In genomic region chr13:40665754-40666057, GRCh38 we compare ENCODE assay signal across 8 cellular contexts. TPM values are rescaled to one million over a fixed set of nuclear protein-coding genes. Genes with fewer than 3 reads are reported as not detected.
A peak's percentile ranks its signal among the peaks of the same experiment; 100 is the strongest.
DNase-seq lines count a peak whose midpoint lies in the region; ATAC-seq and TF ChIP-seq lines count a peak whose summit lies in the region.

No MANE protein-coding gene starts in this region.

- peaks cover 13% of the 10 kb centered on the region for H3K4me1 ChIP-seq in cardiac muscle cell (ENCODE audit: low read depth)

- peaks cover 43% of the 10 kb centered on the region for H3K4me1 Mint-ChIP-seq in activated naive CD8-positive, alpha-beta T cell (ENCODE audit: low read depth)
- H3K4me1 Mint-ChIP-seq in immature natural killer cell, result peaks cover 35% of the 10 kb centered on the region in 2 donors
- peaks cover 45% of the 10 kb centered on the region for H3K4me1 Mint-ChIP-seq in stimulated activated memory B cell treated with anti-CD40 and anti-IgM and Interleukin-4, amounts not matched to agents 10 μg/mL and 1 μg/mL and 100 μg/mL, for 72 hours

- H3K27ac Mint-ChIP-seq in activated naive CD8-positive, alpha-beta T cell, result peak overlapping the region; percentile 93
- H3K27ac Mint-ChIP-seq in immature natural killer cell, result peak overlapping the region; percentile 81 to 94 (median 90)
- peak overlapping the region; percentile 95 for H3K27ac Mint-ChIP-seq in stimulated activated memory B cell treated with anti-CD40 and anti-IgM and Interleukin-4, amounts not matched to agents 10 μg/mL and 1 μg/mL and 100 μg/mL, for 72 hours

- H3K4me3 Mint-ChIP-seq in activated naive CD8-positive, alpha-beta T cell, result peak overlapping the region; percentile 90
- H3K4me3 Mint-ChIP-seq in immature natural killer cell, result peak overlapping the region; percentile 88 to 94 (median 91)
- peak overlapping the region; percentile 90 for H3K4me3 Mint-ChIP-seq in stimulated activated memory B cell treated with anti-CD40 and anti-IgM and Interleukin-4, amounts not matched to agents 10 μg/mL and 1 μg/mL and 100 μg/mL, for 72 hours

- H3K4me3 ChIP-seq in cardiac muscle cell, result peak overlapping the region; percentile 93

- H3K27me3 Mint-ChIP-seq in activated naive CD8-positive, alpha-beta T cell, result no peaks in the 10 kb centered on the region
- H3K27me3 Mint-ChIP-seq in immature natural killer cell (ENCODE audit: low read depth in 3 of 3), result peaks cover 10 to 19% (median 16%) of the 10 kb centered on the region in 3 donors
- H3K27me3 Mint-ChIP-seq in stimulated activated memory B cell treated with anti-CD40 and anti-IgM and Interleukin-4, amounts not matched to agents 10 μg/mL and 1 μg/mL and 100 μg/mL, for 72 hours, result no peaks in the 10 kb centered on the region

- H3K36me3 Mint-ChIP-seq in activated naive CD8-positive, alpha-beta T cell, result no peaks in the 10 kb centered on the region
- no peaks in the 10 kb centered on the region for H3K36me3 Mint-ChIP-seq in immature natural killer cell
- H3K36me3 Mint-ChIP-seq in stimulated activated memory B cell treated with anti-CD40 and anti-IgM and Interleukin-4, amounts not matched to agents 10 μg/mL and 1 μg/mL and 100 μg/mL, for 72 hours, result no peaks in the 10 kb centered on the region

- H3K36me3 ChIP-seq in cardiac muscle cell, result no peaks in the 10 kb centered on the region

- no peaks in the 10 kb centered on the region for H3K27me3 ChIP-seq in cardiac muscle cell

- H3K9me3 Mint-ChIP-seq in activated naive CD8-positive, alpha-beta T cell (ENCODE audit: low read depth), result no peaks in the 10 kb centered on the region
- no peaks in the 10 kb centered on the region for H3K9me3 Mint-ChIP-seq in immature natural killer cell
- H3K9me3 Mint-ChIP-seq in stimulated activated memory B cell treated with anti-CD40 and anti-IgM and Interleukin-4, amounts not matched to agents 10 μg/mL and 1 μg/mL and 100 μg/mL, for 72 hours, result no peaks in the 10 kb centered on the region

- intact Hi-C loops in left ventricle myocardium superior (cut with micrococcal nuclease), result no loop called here

- no peak for ATAC-seq in left ventricle myocardium superior
- ATAC-seq in stimulated activated memory B cell treated with anti-CD40 and anti-IgM and Interleukin-4, amounts not matched to agents 10 μg/mL and 1 μg/mL and 100 μg/mL, for 72 hours, result peak; percentile 13

- no peak for DNase-seq in cardiac muscle cell (ENCODE audit: low read depth in 1 of 2, low spot score in 1 of 2)
- DNase-seq in left ventricle myocardium superior, result no peak
- DNase-seq in NAMALWA (ENCODE audit: low spot score), result peak; percentile 55
- DNase-seq in immature natural killer cell, result peak; percentile 44 to 51 (median 46)
- DNase-seq in pons (ENCODE audit: low spot score), result no peak
- DNase-seq in OCI-M1 (lab: John Stamatoyannopoulos, UW), result no peak

- H3K27ac ChIP-seq in cardiac muscle cell, result peak overlapping the region; percentile 91

- no peaks in the 10 kb centered on the region for H3K9me3 ChIP-seq in cardiac muscle cell (ENCODE audit: low read depth)

- TF ChIP-seq CTCF in cardiac muscle cell (IDR thresholded peaks at IDR 0.05; ENCODE audit: low read depth, low read length), result no peak

RNA-seq across cellular contexts. Expression of gene FOXO1, which starts 0.7 kb away (rescaled TPM):
- 6.8 and 10.5 TPM in 2 replicates for total RNA-seq in cardiac muscle cell
- polyA plus RNA-seq in cardiac muscle cell, result 14.0 and 24.9 TPM in 2 replicates
- 14.7 TPM for total RNA-seq in left ventricle myocardium superior
- 10 to 100 TPM in 2 of 3 donors, 1 to 10 TPM in 1; 4.5 to 15.6 (median 12.5) TPM for polyA plus RNA-seq in immature natural killer cell

Comparison
In these comparisons a context has a peak if more than half of its experiments do, and no peak if none do; other contexts are left out.
1. DNase-seq: peak in NAMALWA (single experiment) and immature natural killer cell (3 of 3); none in cardiac muscle cell (0 of 2), left ventricle myocardium superior (single experiment), pons (single experiment) and OCI-M1 (single experiment).
2. Peak in every context shown above with its lines, with median percentiles within 50 percentile points of each other: H3K27ac Mint-ChIP-seq and H3K4me3 Mint-ChIP-seq.